In the genomic region with DNA sequence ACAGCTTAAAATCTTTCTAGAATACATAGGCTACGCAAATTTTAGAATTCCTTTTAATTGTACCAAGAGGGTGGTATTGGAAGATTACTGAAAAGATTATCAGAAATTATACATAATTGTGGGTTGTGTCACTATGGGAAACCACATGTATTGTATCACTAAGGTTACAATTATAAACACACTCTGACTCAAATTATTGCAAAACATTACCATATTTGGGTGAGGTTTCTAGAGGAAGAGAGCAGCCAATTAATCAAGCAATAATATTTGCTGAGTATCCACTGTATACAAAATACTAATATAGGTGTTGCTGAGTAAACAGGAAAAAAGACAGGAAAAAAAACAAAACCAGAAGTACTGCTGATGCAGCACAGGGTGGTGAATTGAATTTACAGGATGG, we compare ENCODE assay signal across 11 cellular contexts. TPM values are rescaled to one million over a fixed set of nuclear protein-coding genes. Genes with fewer than 3 reads are reported as not detected.
DNase-seq lines count a peak whose midpoint lies in the region; ATAC-seq, FAIRE-seq and TF ChIP-seq lines count a peak whose summit lies in the region.
"Had no signal": no experiment of that assay in that cellular context is flagged by ENCODE, and none has a peak within 500 bp of the region (broad histone marks: within the 10 kb centered on the region; RNA-seq: fewer than 3 reads in every experiment).

No MANE protein-coding gene starts in this region.

- POLR2A ChIA-PET in CD4-positive, alpha-beta memory T cell (lab: Charles Lee; ENCODE audit: partially characterized antibody), result no interaction called here
- POLR2A ChIA-PET in HepG2 (lab: Yijun Ruan, JAX), result no interaction called here

- intact Hi-C loops in CD4-positive, alpha-beta memory T cell (cut with micrococcal nuclease), result no loop called here
- intact Hi-C loops in HepG2 (cut with micrococcal nuclease; ENCODE audit: unreplicated experiment) (no loop called here), thyroid gland (cut with DNase I) (no loop called here)

- H3K4me2 ChIP-seq in astrocyte (ENCODE audit: low read length) (no peak overlapping the region), HepG2 (ENCODE audit: low read depth, low read length) (no peak overlapping the region)

- H3K9me3 Mint-ChIP-seq in CD4-positive, alpha-beta memory T cell, result peaks cover 0 to 2% (median 0%) of the 10 kb centered on the region in 8 donors
- H3K9me3 Mint-ChIP-seq in astrocyte (ENCODE audit: unreplicated experiment), result no peaks in the 10 kb centered on the region

- peaks cover 22 to 28% (median 25%) of the 10 kb centered on the region in 4 donors for H3K4me1 Mint-ChIP-seq in CD4-positive, alpha-beta memory T cell
- H3K4me1 Mint-ChIP-seq in astrocyte (ENCODE audit: low read depth, unreplicated experiment), result peaks cover 10% of the 10 kb centered on the region

- TF ChIP-seq RAD21 in HepG2 (CRISPR knock-in tag; IDR thresholded peaks at IDR 0.05), result no peak

- H3K27me3 Mint-ChIP-seq in CD4-positive, alpha-beta memory T cell, result peaks cover 6 to 8% of the 10 kb centered on the region in 2 donors
- H3K27me3 Mint-ChIP-seq in astrocyte (ENCODE audit: low read depth, unreplicated experiment), result no peaks in the 10 kb centered on the region

- H3K9ac ChIP-seq in astrocyte (ENCODE audit: low read length) (no peak overlapping the region), HepG2 (ENCODE audit: insufficient read depth, low read depth, low read length) (no peak overlapping the region)

- FAIRE-seq in astrocyte (lab: Jason Lieb, UNC) (no peak), HepG2 (lab: Jason Lieb, UNC) (no peak)

- peak overlapping the region in 1 of 8 donors; percentile 58 for H3K4me3 Mint-ChIP-seq in CD4-positive, alpha-beta memory T cell
- H3K4me3 Mint-ChIP-seq in astrocyte (ENCODE audit: unreplicated experiment), result no peak overlapping the region
- H3K4me3 Mint-ChIP-seq: activated naive CD8-positive, alpha-beta T cell had no signal

- no TSS peak for BruUV-seq in HepG2 (replicated peaks; lab: Mats Ljungman, UMichigan)

- ATAC-seq in HepG2 (no peak), GM18502 (IDR thresholded peaks at IDR 0.05; ENCODE audit: poor library complexity, unreplicated experiment) (no peak), HG02610 (IDR thresholded peaks at IDR 0.05; ENCODE audit: unreplicated experiment) (no peak)

- no peak overlapping the region for H3K4me3 ChIP-seq in CD4-positive, alpha-beta memory T cell (ENCODE audit: low read length in 2 of 2)
- H3K4me3 ChIP-seq in astrocyte (ENCODE audit: insufficient read depth, low read depth, low read length) (no peak overlapping the region), HepG2 (replicated peaks in 1 of 3; ENCODE audit: insufficient read depth in 1 of 3, low read depth in 2 of 3, low read length in 3 of 3) (no peak overlapping the region), thyroid gland (replicated peaks in 1 of 3) (no peak overlapping the region)

- in situ Hi-C loops in HepG2 (cut with HindIII; ENCODE audit: extremely low pct_ligation_motif_present, low pct_unique_long_range_greater_than_20kb), result no loop called here

- TF ChIP-seq POLR2A in HepG2 (IDR thresholded peaks at IDR 0.05; ENCODE audit: insufficient read depth in 1 of 2, low read depth in 2 of 2, low read length in 2 of 2) (no peak), thyroid gland (IDR thresholded peaks at IDR 0.05) (no peak)

- H3K27me3 ChIP-seq in CD4-positive, alpha-beta memory T cell (ENCODE audit: insufficient read depth, low read length), result no peaks in the 10 kb centered on the region
- no peaks in the 10 kb centered on the region for H3K27me3 ChIP-seq in astrocyte (ENCODE audit: insufficient read depth, low read length)
- no peaks in the 10 kb centered on the region; a peak in 1 of 5 replicates for H3K27me3 ChIP-seq in HepG2 (ENCODE audit: control insufficient read depth in 1 of 2, insufficient read depth in 2 of 2, low read length in 2 of 2)
- no peaks in the 10 kb centered on the region for H3K27me3 ChIP-seq in thyroid gland

- TF ChIP-seq EP300 in HepG2 (IDR thresholded peaks at IDR 0.05; ENCODE audit: low read depth in 2 of 2, low read length in 2 of 2) (no peak), HepG2 (CRISPR knock-in tag; IDR thresholded peaks at IDR 0.05; ENCODE audit: borderline replicate concordance) (no peak)

- H4K20me1 ChIP-seq in astrocyte (ENCODE audit: insufficient read depth, low read length), result peaks cover 14% of the 10 kb centered on the region
- H4K20me1 ChIP-seq in HepG2 (ENCODE audit: insufficient read depth, low read length), result 0 out of 2 replicates have a peak, but pooled peaks cover 7% of the 10 kb centered on the region

- DNase-seq in CD4-positive, alpha-beta memory T cell, result peak in 4 of 5 donors; percentile 15 to 39 (median 24)
- DNase-seq in NCI-H1417 (lab: John Stamatoyannopoulos, UW), result peak in 2 of 3 experiments; percentile 13 to 61
- DNase-seq in astrocyte (ENCODE audit: low read depth), result peak; percentile 75
- no peak for DNase-seq in HepG2 (ENCODE audit: low spot score)
- no peak for DNase-seq in thyroid gland
- no peak for DNase-seq in NCI-H510A treated with DMSO at 0.1 percent for 48 hours (lab: John Stamatoyannopoulos, UW)
- DNase-seq: activated CD4-positive, alpha-beta T cell treated with anti-CD3 and anti-CD28 coated beads for 4 hours; KBM-7 had no signal

- no peak overlapping the region for H3K27ac ChIP-seq in CD4-positive, alpha-beta memory T cell (ENCODE audit: low read depth, low read length)
- H3K27ac ChIP-seq in astrocyte (ENCODE audit: low read depth, low read length) (no peak overlapping the region), HepG2 (ENCODE audit: extremely low read length, insufficient read depth, low read length) (no peak overlapping the region), thyroid gland (no peak overlapping the region)

- 98% methylated on average over 1 of the region's 1 CpG for WGBS in HepG2 (ENCODE audit: low lambda C conversion rate)
- WGBS in thyroid gland, 2 donors, result 89 to 93% methylated on average over 1 of the region's 1 CpG

- peaks cover 19% of the 10 kb centered on the region for H3K79me2 ChIP-seq in astrocyte (ENCODE audit: insufficient read depth, low read length)
- peaks cover 17% of the 10 kb centered on the region for H3K79me2 ChIP-seq in HepG2 (ENCODE audit: insufficient read depth, low read length)

- CTCF ChIA-PET in CD4-positive, alpha-beta memory T cell (lab: Charles Lee; ENCODE audit: partially characterized antibody), result no interaction called here
- CTCF ChIA-PET in HepG2 (lab: Yijun Ruan, JAX; ENCODE audit: low intra/inter-chr PET ratio, low total read pairs), result no interaction called here

- H3K27ac Mint-ChIP-seq in CD4-positive, alpha-beta memory T cell, result peak overlapping the region in 4 of 7 donors; percentile 15 to 75 (median 48)
- H3K27ac Mint-ChIP-seq in astrocyte (ENCODE audit: unreplicated experiment), result no peak overlapping the region
- H3K27ac Mint-ChIP-seq: activated naive CD8-positive, alpha-beta T cell had no signal

- H3K9me3 ChIP-seq in CD4-positive, alpha-beta memory T cell (ENCODE audit: control insufficient read depth in 1 of 2, low read length in 2 of 2), result no peaks in the 10 kb centered on the region
- H3K9me3 ChIP-seq in astrocyte (ENCODE audit: insufficient read depth, low read depth, low read length) (no peaks in the 10 kb centered on the region), HepG2 (ENCODE audit: low read length) (no peaks in the 10 kb centered on the region), thyroid gland (no peaks in the 10 kb centered on the region)

- no peaks in the 10 kb centered on the region for H3K36me3 ChIP-seq in CD4-positive, alpha-beta memory T cell (ENCODE audit: insufficient read depth, low read length)
- H3K36me3 ChIP-seq in astrocyte (ENCODE audit: insufficient read depth, low read length) (no peaks in the 10 kb centered on the region), HepG2 (replicated peaks in 1 of 2; ENCODE audit: control insufficient read depth in 1 of 2, insufficient read depth in 2 of 2, low read length in 2 of 2) (no peaks in the 10 kb centered on the region), thyroid gland (no peaks in the 10 kb centered on the region)

- H3K36me3 Mint-ChIP-seq in CD4-positive, alpha-beta memory T cell, result peaks cover 0 to 5% of the 10 kb centered on the region in 2 donors
- H3K36me3 Mint-ChIP-seq in astrocyte (ENCODE audit: low read depth, unreplicated experiment), result no peaks in the 10 kb centered on the region
- H3K36me3 Mint-ChIP-seq: activated naive CD8-positive, alpha-beta T cell had no signal

- no peak for TF ChIP-seq CTCF in astrocyte (IDR thresholded peaks at IDR 0.05; ENCODE audit: insufficient read depth, low read depth, low read length)
- no peak for TF ChIP-seq CTCF in HepG2 (CRISPR knock-in tag; IDR thresholded peaks at IDR 0.05)
- TF ChIP-seq CTCF in thyroid gland (IDR thresholded peaks at IDR 0.05), result no peak

- peaks cover 19% of the 10 kb centered on the region for H3K4me1 ChIP-seq in CD4-positive, alpha-beta memory T cell (ENCODE audit: insufficient read depth, low read length)
- H3K4me1 ChIP-seq in astrocyte (ENCODE audit: insufficient read depth, low read length) (peaks cover 3% of the 10 kb centered on the region), HepG2 (ENCODE audit: insufficient read depth, low read length) (peaks cover 15% of the 10 kb centered on the region), thyroid gland (peaks cover 9% of the 10 kb centered on the region in 2 donors)

- H2AFZ ChIP-seq in astrocyte (ENCODE audit: low read depth, low read length) (no peak overlapping the region), HepG2 (ENCODE audit: low read length) (no peak overlapping the region)

RNA-seq across cellular contexts. Expression of gene CAPZA2, which starts 3.1 kb away (rescaled TPM):
- 100 to 1,000 TPM; 112 to 116 TPM for total RNA-seq in CD4-positive, alpha-beta memory T cell
- polyA plus RNA-seq in CD4-positive, alpha-beta memory T cell, result 100 to 1,000 TPM; 170 to 307 TPM
- 228 and 261 TPM in 2 replicates for total RNA-seq in astrocyte
- 199 and 286 TPM in 2 replicates for total RNA-seq in HepG2 (2016; rRNA removed; fragmentation: Illumina TruSeq; extraction: Trizol)
- total RNA-seq in HepG2 (2016; cell fraction: cytosol; rRNA removed; fragmentation: Illumina TruSeq; extraction: Trizol; ENCODE audit: low read depth), result 24.4 and 27.4 TPM in 2 replicates
- total RNA-seq in HepG2 (2016; cell fraction: insoluble cytoplasmic fraction; rRNA removed; fragmentation: Illumina TruSeq; extraction: Trizol), result 185 and 316 TPM in 2 replicates
- 84.0 and 101 TPM in 2 replicates for total RNA-seq in HepG2 (2016; cell fraction: membrane; rRNA removed; fragmentation: Illumina TruSeq; extraction: Trizol)
- total RNA-seq in HepG2 (2016; cell fraction: nucleus; rRNA removed; fragmentation: Illumina TruSeq; extraction: Trizol), result 80.2 and 86.7 TPM in 2 replicates
- 30.6 and 38.4 TPM in 2 replicates for polyA plus RNA-seq in HepG2 (2011; rRNA removed)
- polyA plus RNA-seq in HepG2 (2011; cell fraction: cytosol; rRNA removed), result 13.6 and 23.2 TPM in 2 replicates
- polyA plus RNA-seq in HepG2 (2011; cell fraction: nucleus; rRNA removed), result 7.4 and 12.5 TPM in 2 replicates
- polyA plus RNA-seq in HepG2 (2012), result 60.2 and 71.6 TPM in 2 replicates
- 19.1 TPM in 2 replicates for polyA plus RNA-seq in HepG2 (2016; cell fraction: cytosol; fragmentation: Illumina TruSeq; extraction: Trizol; ENCODE audit: low read depth)
- polyA plus RNA-seq in HepG2 (2016; cell fraction: insoluble cytoplasmic fraction; fragmentation: Illumina TruSeq; extraction: Trizol; ENCODE audit: low read depth), result 177 and 188 TPM in 2 replicates
- 37.6 and 44.7 TPM in 2 replicates for polyA plus RNA-seq in HepG2 (2016; cell fraction: membrane; fragmentation: Illumina TruSeq; extraction: Trizol; ENCODE audit: low read depth)
- polyA plus RNA-seq in HepG2 (2016; cell fraction: nucleus; fragmentation: Illumina TruSeq; extraction: Trizol; ENCODE audit: insufficient read depth, low read depth), result 56.1 and 58.9 TPM in 2 replicates
- polyA minus RNA-seq in HepG2 (2011; rRNA and poly(A)+ RNA removed; ENCODE audit: low replicate concordance), result 14.8 and 29.3 TPM in 2 replicates
- polyA minus RNA-seq in HepG2 (2011; cell fraction: cytosol; rRNA and poly(A)+ RNA removed), result 31.0 and 34.3 TPM in 2 replicates
- 77.0 and 95.7 TPM in 2 replicates for polyA minus RNA-seq in HepG2 (2011; cell fraction: nucleus; rRNA and poly(A)+ RNA removed)
- total RNA-seq in thyroid gland, result 100 to 1,000 TPM; 142 to 215 (median 176) TPM

Comparison
In these comparisons a context has a peak if more than half of its experiments do, and no peak if none do; other contexts are left out.
1. DNase-seq: peak in CD4-positive, alpha-beta memory T cell (4 of 5), NCI-H1417 (2 of 3) and astrocyte (single experiment); none in HepG2 (single experiment), thyroid gland (0 of 2) and NCI-H510A treated with DMSO at 0.1 percent for 48 hours (single experiment).